ENCODE assay signal across 2 cellular contexts in the genomic region with DNA sequence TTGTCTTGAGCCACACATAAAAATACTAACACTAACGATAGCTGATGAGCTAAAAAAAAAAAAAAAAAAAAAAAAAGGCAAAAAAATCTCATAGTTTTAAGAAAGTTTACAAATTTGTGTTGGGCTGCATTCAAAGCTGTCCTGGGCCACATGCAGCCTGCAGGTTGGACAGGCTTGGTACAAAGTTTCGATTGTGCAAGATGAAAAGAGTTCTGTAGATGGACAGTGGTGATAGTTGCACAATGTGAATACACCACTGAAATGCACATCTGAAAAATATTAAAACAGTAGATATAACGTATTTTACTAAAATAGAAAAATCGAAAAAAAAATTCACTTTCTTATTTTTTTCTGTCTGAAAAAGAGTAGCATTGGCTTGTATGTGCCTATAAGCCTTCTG.
A peak's percentile ranks its signal among the peaks of the same experiment; 100 is the strongest.
TF ChIP-seq lines count a peak whose summit lies in the region.

No MANE protein-coding gene starts in this region.

TF ChIP-seq in endothelial cell of umbilical vein, 7 proteins besides CTCF, POLR2A, EP300 and RAD21 (continued from another document):
- TF ChIP-seq, protein P1, sequence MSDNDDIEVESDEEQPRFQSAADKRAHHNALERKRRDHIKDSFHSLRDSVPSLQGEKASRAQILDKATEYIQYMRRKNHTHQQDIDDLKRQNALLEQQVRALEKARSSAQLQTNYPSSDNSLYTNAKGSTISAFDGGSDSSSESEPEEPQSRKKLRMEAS (IDR thresholded peaks at IDR 0.05; ENCODE audit: insufficient read depth, insufficient read length): no peak
- TF ChIP-seq MYC (IDR thresholded peaks at IDR 0.05; ENCODE audit: low read depth, low read length): no peak
- no peak for TF ChIP-seq EZH2 (IDR thresholded peaks at IDR 0.05; ENCODE audit: borderline replicate concordance, low read depth, low read length, severe bottlenecking)
- TF ChIP-seq POLR2AphosphoS5 (IDR thresholded peaks at IDR 0.05; ENCODE audit: insufficient read depth, low read depth, low read length): no peak

TF ChIP-seq in liver, 16 proteins besides CTCF, POLR2A, EP300 and RAD21 (continued from another document):
- peak; percentile 60 for TF ChIP-seq ZBTB33 (IDR thresholded peaks at IDR 0.05)
- no peak for TF ChIP-seq NR2F2 (IDR thresholded peaks at IDR 0.05)
- TF ChIP-seq, protein P2, sequence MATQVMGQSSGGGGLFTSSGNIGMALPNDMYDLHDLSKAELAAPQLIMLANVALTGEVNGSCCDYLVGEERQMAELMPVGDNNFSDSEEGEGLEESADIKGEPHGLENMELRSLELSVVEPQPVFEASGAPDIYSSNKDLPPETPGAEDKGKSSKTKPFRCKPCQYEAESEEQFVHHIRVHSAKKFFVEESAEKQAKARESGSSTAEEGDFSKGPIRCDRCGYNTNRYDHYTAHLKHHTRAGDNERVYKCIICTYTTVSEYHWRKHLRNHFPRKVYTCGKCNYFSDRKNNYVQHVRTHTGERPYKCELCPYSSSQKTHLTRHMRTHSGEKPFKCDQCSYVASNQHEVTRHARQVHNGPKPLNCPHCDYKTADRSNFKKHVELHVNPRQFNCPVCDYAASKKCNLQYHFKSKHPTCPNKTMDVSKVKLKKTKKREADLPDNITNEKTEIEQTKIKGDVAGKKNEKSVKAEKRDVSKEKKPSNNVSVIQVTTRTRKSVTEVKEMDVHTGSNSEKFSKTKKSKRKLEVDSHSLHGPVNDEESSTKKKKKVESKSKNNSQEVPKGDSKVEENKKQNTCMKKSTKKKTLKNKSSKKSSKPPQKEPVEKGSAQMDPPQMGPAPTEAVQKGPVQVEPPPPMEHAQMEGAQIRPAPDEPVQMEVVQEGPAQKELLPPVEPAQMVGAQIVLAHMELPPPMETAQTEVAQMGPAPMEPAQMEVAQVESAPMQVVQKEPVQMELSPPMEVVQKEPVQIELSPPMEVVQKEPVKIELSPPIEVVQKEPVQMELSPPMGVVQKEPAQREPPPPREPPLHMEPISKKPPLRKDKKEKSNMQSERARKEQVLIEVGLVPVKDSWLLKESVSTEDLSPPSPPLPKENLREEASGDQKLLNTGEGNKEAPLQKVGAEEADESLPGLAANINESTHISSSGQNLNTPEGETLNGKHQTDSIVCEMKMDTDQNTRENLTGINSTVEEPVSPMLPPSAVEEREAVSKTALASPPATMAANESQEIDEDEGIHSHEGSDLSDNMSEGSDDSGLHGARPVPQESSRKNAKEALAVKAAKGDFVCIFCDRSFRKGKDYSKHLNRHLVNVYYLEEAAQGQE (IDR thresholded peaks at IDR 0.05): peak; percentile 52
- TF ChIP-seq TAF1 (conservative IDR thresholded peaks at IDR 0.05): no peak
- TF ChIP-seq, protein P1 (IDR thresholded peaks at IDR 0.05): peak; percentile 64
- peak; percentile 61 for TF ChIP-seq HNF4G (IDR thresholded peaks at IDR 0.05)
- TF ChIP-seq FOXA1 (IDR thresholded peaks at IDR 0.05): no peak
- peak; percentile 89 to 90 for TF ChIP-seq HNF4A (conservative IDR thresholded peaks at IDR 0.05)
- no peak for TF ChIP-seq GABPA (IDR thresholded peaks at IDR 0.05 in 1 of 2, conservative IDR thresholded peaks at IDR 0.05 in 1 of 2)
- TF ChIP-seq SP1 (IDR thresholded peaks at IDR 0.05): peak; percentile 48
- no peak for TF ChIP-seq ATF3 (IDR thresholded peaks at IDR 0.05)
- no peak for TF ChIP-seq JUND (IDR thresholded peaks at IDR 0.05)
